ENCODE assay signal across 1 cellular context in genomic region chr20:64035933-64036345, GRCh38.
TF ChIP-seq lines count a peak whose summit lies in the region.

Gene C20orf204 (plus strand): TSS chr20:64036182. CDS start chr20:64036324, 142 bp downstream.

TF ChIP-seq in HepG2, 621 proteins besides CTCF, POLR2A, EP300 and RAD21 (continued from another document and continues in another):
- 0 out of 2 replicates have a peak, but pooled peaks have one; percentile 53 for TF ChIP-seq SMAD1 (CRISPR knock-in tag; IDR thresholded peaks at IDR 0.05; ENCODE audit: borderline replicate concordance, low read depth)
- TF ChIP-seq CHCHD3 (CRISPR knock-in tag; IDR thresholded peaks at IDR 0.05), result no peak
- TF ChIP-seq ZBED4 (CRISPR knock-in tag; IDR thresholded peaks at IDR 0.05; ENCODE audit: borderline replicate concordance), result peak; percentile 35
- no peak for TF ChIP-seq KLF6 (CRISPR knock-in tag; IDR thresholded peaks at IDR 0.05)
- TF ChIP-seq KLF16 (CRISPR knock-in tag; IDR thresholded peaks at IDR 0.05), result peak; percentile 83 to 90
- peak; percentile 80; the same call in 1 of the 2 replicates for TF ChIP-seq PAX8 (CRISPR knock-in tag; IDR thresholded peaks at IDR 0.05; ENCODE audit: borderline replicate concordance)
- TF ChIP-seq ZNF333 (CRISPR knock-in tag; IDR thresholded peaks at IDR 0.05; ENCODE audit: borderline replicate concordance), result no peak
- TF ChIP-seq CEBPB (IDR thresholded peaks at IDR 0.05; ENCODE audit: borderline replicate concordance, low read depth, low read length), result no peak
- no peak for TF ChIP-seq E2F2 (CRISPR knock-in tag; IDR thresholded peaks at IDR 0.05; ENCODE audit: borderline replicate concordance)
- no peak for TF ChIP-seq TEAD3 (CRISPR knock-in tag; optimal IDR thresholded peaks at IDR 0.05; ENCODE audit: borderline replicate concordance)
- TF ChIP-seq PPARG (CRISPR knock-in tag; conservative IDR thresholded peaks at IDR 0.05), result peak; percentile 51; the same call in 1 of the 2 replicates
- TF ChIP-seq ZNF746 (CRISPR knock-in tag; IDR thresholded peaks at IDR 0.05), result peak; percentile 90; the same call in 1 of the 2 replicates
- TF ChIP-seq NR2F6 (IDR thresholded peaks at IDR 0.05), result no peak
- peak; percentile 69; the same call in 1 of the 2 replicates for TF ChIP-seq NR2F6 (CRISPR knock-in tag; IDR thresholded peaks at IDR 0.05)
- TF ChIP-seq BCL3 (CRISPR knock-in tag; IDR thresholded peaks at IDR 0.05), result no peak; the same call in 1 of the 2 replicates
- no peak; the same call in 1 of the 2 replicates for TF ChIP-seq THAP8 (CRISPR knock-in tag; IDR thresholded peaks at IDR 0.05; ENCODE audit: borderline replicate concordance)
- TF ChIP-seq ZMYM2 (CRISPR knock-in tag; IDR thresholded peaks at IDR 0.05), result no peak
- TF ChIP-seq ZNF513 (CRISPR knock-in tag; conservative IDR thresholded peaks at IDR 0.05), result no peak
- peak; percentile 48; the same call in 1 of the 2 replicates for TF ChIP-seq ZNF652 (CRISPR knock-in tag; IDR thresholded peaks at IDR 0.05; ENCODE audit: borderline replicate concordance, low read depth)
- peak; percentile 92; the same call in 1 of the 2 replicates for TF ChIP-seq ZNF326 (CRISPR knock-in tag; IDR thresholded peaks at IDR 0.05; ENCODE audit: borderline replicate concordance)
- peak; percentile 86; the same call in 1 of the 2 replicates for TF ChIP-seq SIN3A (IDR thresholded peaks at IDR 0.05; ENCODE audit: borderline replicate concordance, low read depth, low read length)
- no peak for TF ChIP-seq ZZZ3 (CRISPR knock-in tag; IDR thresholded peaks at IDR 0.05; ENCODE audit: borderline replicate concordance)
- no peak for TF ChIP-seq CSRNP2 (CRISPR knock-in tag; conservative IDR thresholded peaks at IDR 0.05; ENCODE audit: low read depth)
- 0 out of 2 replicates have a peak, but pooled peaks have one; percentile 53 for TF ChIP-seq GTF3A (CRISPR knock-in tag; conservative IDR thresholded peaks at IDR 0.05)
- peak; percentile 71; the same call in 1 of the 2 replicates for TF ChIP-seq ZBTB26 (CRISPR knock-in tag; IDR thresholded peaks at IDR 0.05; ENCODE audit: borderline replicate concordance)
- peak; percentile 76 for TF ChIP-seq PHF8 (CRISPR knock-in tag; IDR thresholded peaks at IDR 0.05)
- no peak; the same call in 1 of the 2 replicates for TF ChIP-seq DNMT3B (CRISPR knock-in tag; conservative IDR thresholded peaks at IDR 0.05)
- peak; percentile 71 for TF ChIP-seq PAXIP1 (CRISPR knock-in tag; conservative IDR thresholded peaks at IDR 0.05)
- no peak for TF ChIP-seq IRX3 (CRISPR knock-in tag; IDR thresholded peaks at IDR 0.05; ENCODE audit: borderline replicate concordance, low read depth)
- no peak for TF ChIP-seq KIAA2018 (CRISPR knock-in tag; IDR thresholded peaks at IDR 0.05; ENCODE audit: borderline replicate concordance)
- no peak for TF ChIP-seq SATB2 (CRISPR knock-in tag; IDR thresholded peaks at IDR 0.05)
- TF ChIP-seq TBX3 (IDR thresholded peaks at IDR 0.05; ENCODE audit: borderline replicate concordance), result no peak
